22 cellular contexts compared by ENCODE assay signal in genomic region chr2:238399094-238399493, GRCh38.
"Had no signal": no experiment of that assay in that cellular context is flagged by ENCODE, and none has a peak within 500 bp of the region (broad histone marks: within the 10 kb centered on the region; RNA-seq: fewer than 3 reads in every experiment).

No MANE protein-coding gene starts in this region.

- H3K4me3 ChIP-seq: dorsolateral prefrontal cortex, lung, mucosa of descending colon, psoas muscle, skin epidermis, spleen, thoracic aorta, transverse colon, upper lobe of right lung, uterus had no signal

- H3K4me1 ChIP-seq: psoas muscle, spleen, upper lobe of right lung, uterus had no signal

- DNase-seq: dorsolateral prefrontal cortex; effector CD4-positive, alpha-beta T cell; left ventricle myocardium superior; mesenchymal stem cell; mucosa of descending colon; naive B cell; psoas muscle; right cardiac atrium; spleen; stimulated activated CD4-positive, alpha-beta T cell treated with anti-CD3 and anti-CD28 coated beads, Interleukin-4, amount 100 ng/mL, for 4 hours; stimulated activated naive CD8-positive, alpha-beta T cell treated with anti-CD3 and anti-CD28 coated beads, Interleukin-15, Interleukin-2, amounts not matched to agents 100 U/mL and 50 U/mL, for 24 hours; substantia nigra; transverse colon; upper lobe of right lung; uterus had no signal

- ATAC-seq: left ventricle myocardium superior; mucosa of descending colon; natural killer cell treated with Interleukin-12 subunit alpha and Interleukin-12 subunit beta and Interleukin-15 and Interleukin-18, amount 100 ng/mL, for 72 hours; psoas muscle; right cardiac atrium; stimulated activated memory B cell treated with anti-CD40 and anti-IgM and Interleukin-4, amounts not matched to agents 10 μg/mL and 1 μg/mL and 100 μg/mL, for 72 hours; stimulated activated naive CD8-positive, alpha-beta T cell treated with anti-CD3 and anti-CD28 coated beads, Interleukin-15, Interleukin-2, amounts not matched to agents 100 U/mL and 50 U/mL, for 24 hours; upper lobe of right lung had no signal

- H3K9me3 ChIP-seq: mucosa of descending colon, psoas muscle, spleen, thoracic aorta, transverse colon, upper lobe of right lung, uterus had no signal

- H3K27me3 ChIP-seq: dorsolateral prefrontal cortex, spleen, transverse colon, upper lobe of right lung, uterus had no signal

- H3K9me3 Mint-ChIP-seq: mesothelial cell of epicardium; naive B cell; natural killer cell treated with Interleukin-12 subunit alpha and Interleukin-12 subunit beta and Interleukin-15 and Interleukin-18, amount 100 ng/mL, for 72 hours; neural crest cell; stimulated activated memory B cell treated with anti-CD40 and anti-IgM and Interleukin-4, amounts not matched to agents 10 μg/mL and 1 μg/mL and 100 μg/mL, for 72 hours had no signal

- H3K27me3 Mint-ChIP-seq: naive B cell; natural killer cell treated with Interleukin-12 subunit alpha and Interleukin-12 subunit beta and Interleukin-15 and Interleukin-18, amount 100 ng/mL, for 72 hours; stimulated activated memory B cell treated with anti-CD40 and anti-IgM and Interleukin-4, amounts not matched to agents 10 μg/mL and 1 μg/mL and 100 μg/mL, for 72 hours had no signal

- H3K36me3 ChIP-seq: uterus had no signal

- H3K36me3 Mint-ChIP-seq: natural killer cell treated with Interleukin-12 subunit alpha and Interleukin-12 subunit beta and Interleukin-15 and Interleukin-18, amount 100 ng/mL, for 72 hours had no signal

- H3K27ac Mint-ChIP-seq: natural killer cell treated with Interleukin-12 subunit alpha and Interleukin-12 subunit beta and Interleukin-15 and Interleukin-18, amount 100 ng/mL, for 72 hours; stimulated activated memory B cell treated with anti-CD40 and anti-IgM and Interleukin-4, amounts not matched to agents 10 μg/mL and 1 μg/mL and 100 μg/mL, for 72 hours had no signal

- H3K4me1 Mint-ChIP-seq: mesothelial cell of epicardium; stimulated activated memory B cell treated with anti-CD40 and anti-IgM and Interleukin-4, amounts not matched to agents 10 μg/mL and 1 μg/mL and 100 μg/mL, for 72 hours had no signal

- H3K27ac ChIP-seq: dorsolateral prefrontal cortex, psoas muscle, skin epidermis, spleen, thoracic aorta, transverse colon, upper lobe of right lung, uterus had no signal

- H3K4me3 Mint-ChIP-seq: mesothelial cell of epicardium; naive B cell; natural killer cell treated with Interleukin-12 subunit alpha and Interleukin-12 subunit beta and Interleukin-15 and Interleukin-18, amount 100 ng/mL, for 72 hours; neural crest cell; stimulated activated memory B cell treated with anti-CD40 and anti-IgM and Interleukin-4, amounts not matched to agents 10 μg/mL and 1 μg/mL and 100 μg/mL, for 72 hours had no signal
